Comparison of ENCODE assay signal across 6 cellular contexts in genomic region chr9:17445126-17445525, GRCh38.
A peak's percentile ranks its signal among the peaks of the same experiment; 100 is the strongest.
DNase-seq lines count a peak whose midpoint lies in the region; ATAC-seq, FAIRE-seq and TF ChIP-seq lines count a peak whose summit lies in the region.
"Not testable (repeated sequence)": the region's sequence is repeated elsewhere in the genome, so short reads cannot be mapped to it uniquely, and the experiment has no call there.

No MANE protein-coding gene starts in this region.

- not testable (repeated sequence) for H3K9ac ChIP-seq in HUES6 (ENCODE audit: low read length); mesenchymal stem cell (ENCODE audit: low read length)

- H3K23ac ChIP-seq in mesenchymal stem cell (ENCODE audit: low read length in 2 of 2), result not testable (repeated sequence)

- not testable (repeated sequence) for H3K9me3 ChIP-seq in HUES6 (ENCODE audit: control insufficient read depth, insufficient read depth, low read depth, low read length); WERI-Rb-1 (ENCODE audit: severe bottlenecking)
- peaks cover 15% of the 10 kb centered on the region for H3K9me3 ChIP-seq in mesenchymal stem cell (ENCODE audit: control insufficient read depth, low read length)

- not testable (repeated sequence) for H3K4me1 ChIP-seq in HUES6 (ENCODE audit: control insufficient read depth, insufficient read depth, low read length); mesenchymal stem cell (ENCODE audit: control insufficient read depth, insufficient read depth, low read depth, low read length)

- peak; percentile 10 for FAIRE-seq in RCC 7860 (lab: Jason Lieb, UNC)

- not testable (repeated sequence) for H3K18ac ChIP-seq in mesenchymal stem cell (ENCODE audit: low read depth in 1 of 2, low read length in 2 of 2)

- H2BK120ac ChIP-seq in mesenchymal stem cell (ENCODE audit: low read depth, low read length), result not testable (repeated sequence)

- H4K91ac ChIP-seq in mesenchymal stem cell (ENCODE audit: low read length), result not testable (repeated sequence)

- H3K36me3 Mint-ChIP-seq in glutamatergic neuron (ENCODE audit: unreplicated experiment), result not testable (repeated sequence)

- H3K4me3 Mint-ChIP-seq in glutamatergic neuron (ENCODE audit: unreplicated experiment), result not testable (repeated sequence)

- H3K27me3 ChIP-seq in HUES6 (ENCODE audit: control insufficient read depth, insufficient read depth, low read length); WERI-Rb-1 (ENCODE audit: insufficient read depth, low read depth, severe bottlenecking); mesenchymal stem cell (ENCODE audit: control insufficient read depth in 1 of 2, insufficient read depth in 1 of 2, low read length in 2 of 2): not testable (repeated sequence)

- H3K79me1 ChIP-seq in mesenchymal stem cell (replicated peaks; ENCODE audit: low read length, poor library complexity, severe bottlenecking), result not testable (repeated sequence)

- 80% methylated on average over 1 of the region's 3 CpGs for WGBS in mesenchymal stem cell

- ATAC-seq in left lobe of liver, result peak; percentile 88

- H3K27ac ChIP-seq in HUES6 (ENCODE audit: low read depth, low read length) (peak overlapping the region; percentile 51; the same call in 1 of the 2 replicates), WERI-Rb-1 (peak overlapping the region; percentile 11; the same call in 1 of the 2 replicates), mesenchymal stem cell (ENCODE audit: low read length, poor library complexity, severe bottlenecking) (peak overlapping the region; percentile 70)

- not testable (repeated sequence) for H2AFZ ChIP-seq in mesenchymal stem cell (ENCODE audit: low read depth, low read length)

- not testable (repeated sequence) for H2AK5ac ChIP-seq in mesenchymal stem cell (ENCODE audit: low read length, severe bottlenecking)

- H3K27me3 Mint-ChIP-seq in glutamatergic neuron (ENCODE audit: unreplicated experiment), result not testable (repeated sequence)

- not testable (repeated sequence) for H4K8ac ChIP-seq in mesenchymal stem cell (ENCODE audit: low read length)

- DNase-seq in RCC 7860 (ENCODE audit: low spot score); WERI-Rb-1; glutamatergic neuron; left lobe of liver (ENCODE audit: low spot score); mesenchymal stem cell: not testable (repeated sequence)

- not testable (repeated sequence) for H2BK5ac ChIP-seq in mesenchymal stem cell (ENCODE audit: low read depth, low read length, poor library complexity, severe bottlenecking)

- H3K27ac Mint-ChIP-seq in glutamatergic neuron (ENCODE audit: unreplicated experiment), result peak overlapping the region; percentile 59

- H3K4me1 Mint-ChIP-seq in glutamatergic neuron (ENCODE audit: low read depth, unreplicated experiment), result not testable (repeated sequence)

- not testable (repeated sequence) for H2BK15ac ChIP-seq in mesenchymal stem cell (ENCODE audit: low read depth, poor library complexity, severe bottlenecking)

- H3K4ac ChIP-seq in mesenchymal stem cell (ENCODE audit: low read depth in 1 of 2, low read length in 2 of 2), result not testable (repeated sequence)

- H2BK12ac ChIP-seq in mesenchymal stem cell (ENCODE audit: low read length in 2 of 2), result not testable (repeated sequence)

- H3K14ac ChIP-seq in mesenchymal stem cell (ENCODE audit: low read length in 2 of 2), result not testable (repeated sequence)

- TF ChIP-seq CTCF in WERI-Rb-1 (IDR thresholded peaks at IDR 0.05; ENCODE audit: low read depth, low read length); glutamatergic neuron (IDR thresholded peaks at IDR 0.05; ENCODE audit: partially characterized antibody, unreplicated experiment): not testable (repeated sequence)

- H3K9me3 Mint-ChIP-seq in glutamatergic neuron (ENCODE audit: unreplicated experiment), result not testable (repeated sequence)

- not testable (repeated sequence) for H3K36me3 ChIP-seq in HUES6 (ENCODE audit: control insufficient read depth, insufficient read depth, low read length); WERI-Rb-1
- peaks cover 0 to 14% of the 10 kb centered on the region in 2 experiments for H3K36me3 ChIP-seq in mesenchymal stem cell (ENCODE audit: control insufficient read depth in 1 of 2, insufficient read depth in 2 of 2, low read depth in 1 of 2, low read length in 2 of 2)

- not testable (repeated sequence) for H3K4me3 ChIP-seq in HUES6 (ENCODE audit: low read depth, low read length); WERI-Rb-1 (ENCODE audit: low read depth, low read length); mesenchymal stem cell (ENCODE audit: insufficient read depth in 1 of 2, low read depth in 1 of 2, low read length in 2 of 2)

- not testable (repeated sequence) for H3K4me2 ChIP-seq in mesenchymal stem cell (ENCODE audit: low read length, poor library complexity, severe bottlenecking)

Comparison
In these comparisons a context has a peak if more than half of its experiments do, and no peak if none do; other contexts are left out.
1. H3K27ac ChIP-seq: peak in every context shown above with its lines; median percentile 70 in mesenchymal stem cell; 51 in HUES6; 11 in WERI-Rb-1.